8 cellular contexts compared by ENCODE assay signal in genomic region chr4:128285085-128286023, GRCh38. TPM values are rescaled to one million over a fixed set of nuclear protein-coding genes. Genes with fewer than 3 reads are reported as not detected.
DNase-seq lines count a peak whose midpoint lies in the region; ATAC-seq and TF ChIP-seq lines count a peak whose summit lies in the region.

No MANE protein-coding gene starts in this region.

- H3K4me1 Mint-ChIP-seq in T-helper 1 cell treated with Interleukin-12 subunit alpha and Interleukin-12 subunit beta and Interleukin-4 antibody, amounts not matched to agents 30 μg/mL and 1 μg/mL, for 36 hours (ENCODE audit: low read depth): peaks cover 37% of the 10 kb centered on the region
- H3K4me1 Mint-ChIP-seq in T-helper 17 cell: peaks cover 41% of the 10 kb centered on the region
- peaks cover 10% of the 10 kb centered on the region for H3K4me1 Mint-ChIP-seq in glutamatergic neuron (ENCODE audit: low read depth, unreplicated experiment)
- peaks cover 55% of the 10 kb centered on the region for H3K4me1 Mint-ChIP-seq in stimulated activated naive CD8-positive, alpha-beta T cell treated with anti-CD3 and anti-CD28 coated beads, Interleukin-15, amount 100 ng/mL, for 72 hours
- peaks cover 32% of the 10 kb centered on the region for H3K4me1 Mint-ChIP-seq in CD14-positive monocyte

- peaks cover 1% of the 10 kb centered on the region for H3K27me3 Mint-ChIP-seq in T-helper 1 cell treated with Interleukin-12 subunit alpha and Interleukin-12 subunit beta and Interleukin-4 antibody, amounts not matched to agents 30 μg/mL and 1 μg/mL, for 36 hours (ENCODE audit: low read depth)
- H3K27me3 Mint-ChIP-seq in T-helper 17 cell: no peaks in the 10 kb centered on the region
- peaks cover 7% of the 10 kb centered on the region for H3K27me3 Mint-ChIP-seq in glutamatergic neuron (ENCODE audit: unreplicated experiment)
- H3K27me3 Mint-ChIP-seq in stimulated activated naive CD8-positive, alpha-beta T cell treated with anti-CD3 and anti-CD28 coated beads, Interleukin-15, amount 100 ng/mL, for 72 hours: no peaks in the 10 kb centered on the region
- no peaks in the 10 kb centered on the region for H3K27me3 Mint-ChIP-seq in CD14-positive monocyte (ENCODE audit: low read depth in 3 of 3)

- H3K9me3 ChIP-seq in T-helper 17 cell (ENCODE audit: control insufficient read depth, low read length, poor library complexity, severe bottlenecking): no peaks in the 10 kb centered on the region

- H3K9me3 Mint-ChIP-seq in T-helper 1 cell treated with Interleukin-12 subunit alpha and Interleukin-12 subunit beta and Interleukin-4 antibody, amounts not matched to agents 30 μg/mL and 1 μg/mL, for 36 hours: no peaks in the 10 kb centered on the region
- H3K9me3 Mint-ChIP-seq in glutamatergic neuron (ENCODE audit: unreplicated experiment) (peaks cover 8% of the 10 kb centered on the region), CD14-positive monocyte (no peaks in the 10 kb centered on the region)
- H3K9me3 Mint-ChIP-seq in stimulated activated naive CD8-positive, alpha-beta T cell treated with anti-CD3 and anti-CD28 coated beads, Interleukin-15, amount 100 ng/mL, for 72 hours: no peaks in the 10 kb centered on the region

- intact Hi-C loops in CD14-positive monocyte (cut with micrococcal nuclease): loop anchor here (5.0 to 10.0 kb wide), 6 partner anchors 223 to 809 kb away; partner anchors contain the start of genes SCLT1 (in 2 of the 2), ABHD18 (in 1 of the 2), C4orf33 (in 1 of the 2) and INTU (in 1 of the 2)

- TF ChIP-seq CTCF in glutamatergic neuron (IDR thresholded peaks at IDR 0.05; ENCODE audit: partially characterized antibody, unreplicated experiment) (no peak), CD14-positive monocyte (IDR thresholded peaks at IDR 0.05) (no peak)

- peak overlapping the region; percentile 82 for H3K4me3 Mint-ChIP-seq in T-helper 1 cell treated with Interleukin-12 subunit alpha and Interleukin-12 subunit beta and Interleukin-4 antibody, amounts not matched to agents 30 μg/mL and 1 μg/mL, for 36 hours
- H3K4me3 Mint-ChIP-seq in T-helper 17 cell (peak overlapping the region; percentile 62), glutamatergic neuron (ENCODE audit: unreplicated experiment) (peak overlapping the region; percentile 91), CD14-positive monocyte (peak overlapping the region in 1 of 2 donors; percentile 26)
- H3K4me3 Mint-ChIP-seq in stimulated activated naive CD8-positive, alpha-beta T cell treated with anti-CD3 and anti-CD28 coated beads, Interleukin-15, amount 100 ng/mL, for 72 hours: peak overlapping the region; percentile 77 to 94

- H3K36me3 Mint-ChIP-seq in T-helper 1 cell treated with Interleukin-12 subunit alpha and Interleukin-12 subunit beta and Interleukin-4 antibody, amounts not matched to agents 30 μg/mL and 1 μg/mL, for 36 hours (ENCODE audit: low read depth): peaks cover 16% of the 10 kb centered on the region
- H3K36me3 Mint-ChIP-seq in T-helper 17 cell (ENCODE audit: low read depth) (no peaks in the 10 kb centered on the region), glutamatergic neuron (ENCODE audit: unreplicated experiment) (no peaks in the 10 kb centered on the region), CD14-positive monocyte (peaks cover 3 to 4% of the 10 kb centered on the region in 2 donors)

- ATAC-seq in T-helper 17 cell: no peak
- ATAC-seq in stimulated activated naive CD8-positive, alpha-beta T cell treated with anti-CD3 and anti-CD28 coated beads, Interleukin-15, amount 100 ng/mL, for 72 hours: no peak
- no peak for ATAC-seq in GM18867 (IDR thresholded peaks at IDR 0.05; ENCODE audit: unreplicated experiment)

- DNase-seq in T-helper 1 cell: no peak
- DNase-seq in T-helper 17 cell: no peak
- no peak for DNase-seq in glutamatergic neuron
- DNase-seq in stimulated activated naive CD8-positive, alpha-beta T cell treated with anti-CD3 and anti-CD28 coated beads, Interleukin-15, amount 100 ng/mL, for 72 hours: no peak
- no peak for DNase-seq in DMS79 (lab: John Stamatoyannopoulos, UW)
- DNase-seq in CD14-positive monocyte (ENCODE audit: low spot score): no peak

- H3K27ac Mint-ChIP-seq in T-helper 1 cell treated with Interleukin-12 subunit alpha and Interleukin-12 subunit beta and Interleukin-4 antibody, amounts not matched to agents 30 μg/mL and 1 μg/mL, for 36 hours: peak overlapping the region; percentile 43
- H3K27ac Mint-ChIP-seq in T-helper 17 cell: peak overlapping the region; percentile 94
- H3K27ac Mint-ChIP-seq in glutamatergic neuron (ENCODE audit: unreplicated experiment): peak overlapping the region; percentile 28
- H3K27ac Mint-ChIP-seq in stimulated activated naive CD8-positive, alpha-beta T cell treated with anti-CD3 and anti-CD28 coated beads, Interleukin-15, amount 100 ng/mL, for 72 hours: peak overlapping the region in 1 of 2 donors; percentile 78
- H3K27ac Mint-ChIP-seq in CD14-positive monocyte: peak overlapping the region in 1 of 7 donors; percentile 53

RNA-seq across cellular contexts. Expression of gene PGRMC2, which starts 2.3 kb away (rescaled TPM):
- 10 to 100 TPM; 32.4 to 39.3 TPM for total RNA-seq in T-helper 17 cell
- 28.2 TPM for total RNA-seq in glutamatergic neuron (ENCODE audit: unreplicated experiment)
- polyA plus RNA-seq in CD14-positive monocyte: 10 to 100 TPM in 1 of 2 donors, 1 to 10 TPM in 1; 7.3 to 13.9 TPM
